In the genomic region with DNA sequence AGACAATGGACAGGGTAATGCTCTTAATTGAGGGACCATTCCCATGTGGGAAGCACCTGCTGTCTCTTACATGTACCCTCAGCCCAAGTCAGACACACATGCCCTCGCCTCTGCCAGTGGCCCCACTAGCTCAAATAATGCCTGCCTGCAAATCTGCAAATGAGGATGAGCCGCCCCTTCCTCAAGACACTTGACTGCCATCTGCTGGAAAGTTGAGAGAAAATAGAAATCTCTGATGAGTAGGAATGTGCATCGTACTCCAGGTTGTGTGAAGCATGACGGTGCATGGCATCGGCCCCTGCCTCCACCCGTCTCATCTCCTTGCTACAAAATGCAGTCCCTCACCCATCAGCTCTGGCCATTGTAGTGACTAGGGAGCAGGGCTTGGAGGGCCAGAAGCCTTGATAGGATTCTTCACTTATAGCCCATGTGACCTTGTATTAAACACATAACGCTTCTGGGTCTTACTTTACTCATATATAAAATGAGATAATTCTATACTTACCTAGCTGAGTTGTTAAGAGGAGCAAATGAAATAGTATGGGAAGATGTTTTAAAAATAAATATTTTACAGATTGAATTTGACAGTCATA, we compare ENCODE assay signal across 8 cellular contexts. TPM values are rescaled to one million over a fixed set of nuclear protein-coding genes. Genes with fewer than 3 reads are reported as not detected.
DNase-seq lines count a peak whose midpoint lies in the region; ATAC-seq and TF ChIP-seq lines count a peak whose summit lies in the region.

No MANE protein-coding gene starts in this region.

- DNase-seq in Ammon's horn (ENCODE audit: low spot score) (peak; percentile 66), GM13976 (ENCODE audit: low spot score) (peak; percentile 43), NCI-H460 (ENCODE audit: extremely low read depth, low read depth) (peak; percentile 44), astrocyte of the spinal cord (ENCODE audit: low read depth, low spot score) (peak; percentile 50), medulla oblongata (ENCODE audit: extremely low spot score) (peak; percentile 49), GF-D8 (lab: John Stamatoyannopoulos, UW) (no peak)
- no peak for DNase-seq in stimulated activated CD4-positive, alpha-beta T cell treated with anti-CD3 and anti-CD28 coated beads, Interleukin-4, amount 100 ng/mL, for 1 hour

- ATAC-seq in HG03025 (IDR thresholded peaks at IDR 0.05; ENCODE audit: low FRiP score, unreplicated experiment), result no peak

- no peak overlapping the region for H3K4me3 ChIP-seq in astrocyte of the spinal cord (ENCODE audit: low read depth, low read length)

- TF ChIP-seq CTCF in GM13976 (IDR thresholded peaks at IDR 0.05; ENCODE audit: borderline replicate concordance, control extremely low read depth, extremely low read depth, insufficient read depth, missing control alignments) (peak; percentile 34), astrocyte of the spinal cord (IDR thresholded peaks at IDR 0.05; ENCODE audit: low read depth, low read length) (peak; percentile 57)

- in situ Hi-C loops in GM13976 (cut with MboI; ENCODE audit: low sequenced_read_pairs, unreplicated experiment), result no loop called here
- in situ Hi-C loops in astrocyte of the spinal cord (cut with HindIII; ENCODE audit: low sequenced_read_pairs), result no loop called here

RNA-seq across cellular contexts. Expression of a gene that starts 6.3 kb away (rescaled TPM):
- total RNA-seq in NCI-H460 (2014; rRNA removed; shearing (Covaris generic)), result 0.06 and 0.10 TPM in 2 replicates
- 0.10 and 0.20 TPM in 2 replicates for polyA plus RNA-seq in NCI-H460 (2014; cell fraction: nucleus; rRNA removed)

Comparison
In these comparisons a context has a peak if more than half of its experiments do, and no peak if none do; other contexts are left out.
1. DNase-seq: peak in Ammon's horn (single experiment), GM13976 (single experiment), NCI-H460 (single experiment), astrocyte of the spinal cord (single experiment) and medulla oblongata (single experiment); none in stimulated activated CD4-positive, alpha-beta T cell treated with anti-CD3 and anti-CD28 coated beads, Interleukin-4, amount 100 ng/mL, for 1 hour (single experiment) and GF-D8 (single experiment).